ENCODE assay signal across 1 cellular context in the genomic region with DNA sequence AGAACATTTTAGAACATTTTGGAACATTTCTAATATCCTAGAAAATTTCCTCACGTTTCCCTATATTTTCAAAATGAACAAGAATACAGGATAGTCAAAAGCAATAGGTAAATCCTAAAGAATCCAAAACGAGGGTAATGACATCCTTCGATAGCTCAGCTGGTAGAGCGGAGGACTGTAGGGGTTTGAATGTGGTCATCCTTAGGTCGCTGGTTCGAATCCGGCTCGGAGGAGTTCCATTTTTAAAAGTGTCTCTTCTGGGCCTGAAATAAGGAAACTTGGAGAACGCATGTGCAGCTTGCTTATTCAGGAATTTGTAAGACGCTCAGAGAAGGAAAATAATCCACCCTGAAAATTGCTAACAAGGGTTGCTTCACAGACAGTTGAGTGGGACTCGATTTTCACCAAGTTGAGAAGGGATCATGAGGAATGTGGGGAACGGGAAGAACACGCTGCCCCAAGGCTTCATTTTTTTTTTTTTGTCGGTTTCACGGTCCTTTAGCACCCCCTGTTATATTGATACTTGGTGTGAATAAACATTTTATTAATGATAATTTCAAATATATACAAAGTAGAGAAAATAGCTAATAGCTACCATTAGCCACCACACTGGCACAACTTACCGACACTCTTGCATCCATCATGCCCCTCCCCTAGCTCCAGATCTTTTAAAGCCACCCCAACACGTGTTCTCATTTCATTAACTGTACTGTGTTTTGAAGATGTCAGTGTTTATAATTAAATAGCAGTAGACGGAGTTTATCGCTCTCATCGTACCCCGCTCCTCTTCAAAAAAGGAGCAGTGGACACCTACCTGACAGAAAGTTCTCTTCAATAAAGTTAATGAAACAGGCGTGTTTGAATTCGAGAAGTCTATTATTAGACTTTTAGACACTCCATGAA.
A peak's percentile ranks its signal among the peaks of the same experiment; 100 is the strongest.
TF ChIP-seq lines count a peak whose summit lies in the region.

No MANE protein-coding gene starts in this region.

TF ChIP-seq in K562, 482 proteins besides CTCF, POLR2A, EP300 and RAD21 (continued from another document and continues in another):
- TF ChIP-seq, protein P1, sequence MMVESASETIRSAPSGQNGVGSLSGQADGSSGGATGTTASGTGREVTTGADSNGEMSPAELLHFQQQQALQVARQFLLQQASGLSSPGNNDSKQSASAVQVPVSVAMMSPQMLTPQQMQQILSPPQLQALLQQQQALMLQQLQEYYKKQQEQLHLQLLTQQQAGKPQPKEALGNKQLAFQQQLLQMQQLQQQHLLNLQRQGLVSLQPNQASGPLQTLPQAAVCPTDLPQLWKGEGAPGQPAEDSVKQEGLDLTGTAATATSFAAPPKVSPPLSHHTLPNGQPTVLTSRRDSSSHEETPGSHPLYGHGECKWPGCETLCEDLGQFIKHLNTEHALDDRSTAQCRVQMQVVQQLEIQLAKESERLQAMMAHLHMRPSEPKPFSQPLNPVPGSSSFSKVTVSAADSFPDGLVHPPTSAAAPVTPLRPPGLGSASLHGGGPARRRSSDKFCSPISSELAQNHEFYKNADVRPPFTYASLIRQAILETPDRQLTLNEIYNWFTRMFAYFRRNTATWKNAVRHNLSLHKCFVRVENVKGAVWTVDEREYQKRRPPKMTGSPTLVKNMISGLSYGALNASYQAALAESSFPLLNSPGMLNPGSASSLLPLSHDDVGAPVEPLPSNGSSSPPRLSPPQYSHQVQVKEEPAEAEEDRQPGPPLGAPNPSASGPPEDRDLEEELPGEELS (CRISPR knock-in tag; IDR thresholded peaks at IDR 0.05; ENCODE audit: borderline replicate concordance) = no peak
- TF ChIP-seq ETS2 (tag; IDR thresholded peaks at IDR 0.05; ENCODE audit: borderline replicate concordance, poor library complexity, severe bottlenecking) = no peak
- TF ChIP-seq ZNF133 (CRISPR knock-in tag; IDR thresholded peaks at IDR 0.05) = no peak
- TF ChIP-seq ZNF282 (CRISPR knock-in tag; IDR thresholded peaks at IDR 0.05) = no peak
- no peak for TF ChIP-seq DDX20 (tag; IDR thresholded peaks at IDR 0.05; ENCODE audit: low read depth)
- no peak for TF ChIP-seq GMEB1 (CRISPR knock-in tag; IDR thresholded peaks at IDR 0.05)
- TF ChIP-seq ZNF75A (CRISPR knock-in tag; IDR thresholded peaks at IDR 0.05) = no peak
- TF ChIP-seq REST (CRISPR knock-in tag; IDR thresholded peaks at IDR 0.05; ENCODE audit: low read depth) = no peak
- peak; percentile 24 for TF ChIP-seq CEBPB (tag; IDR thresholded peaks at IDR 0.05)
- no peak for TF ChIP-seq TRIM25 (IDR thresholded peaks at IDR 0.05; ENCODE audit: borderline replicate concordance)
- TF ChIP-seq NR2C1 (IDR thresholded peaks at IDR 0.05) = no peak
- no peak for TF ChIP-seq NR2C1 (tag; IDR thresholded peaks at IDR 0.05)
- no peak for TF ChIP-seq ZNF695 (CRISPR knock-in tag; IDR thresholded peaks at IDR 0.05)
- no peak for TF ChIP-seq PCBP1 (IDR thresholded peaks at IDR 0.05; ENCODE audit: low read depth, low read length, poor library complexity, severe bottlenecking)
- TF ChIP-seq FOXP1 (CRISPR knock-in tag; IDR thresholded peaks at IDR 0.05) = no peak
- no peak for TF ChIP-seq WHSC1 (IDR thresholded peaks at IDR 0.05; ENCODE audit: low read length)
- no peak for TF ChIP-seq HEY1 (CRISPR knock-in tag; IDR thresholded peaks at IDR 0.05; ENCODE audit: borderline replicate concordance)
- TF ChIP-seq ZNF76 (CRISPR knock-in tag; IDR thresholded peaks at IDR 0.05; ENCODE audit: borderline replicate concordance) = no peak
- TF ChIP-seq RHOXF2B (CRISPR knock-in tag; conservative IDR thresholded peaks at IDR 0.05) = peak; percentile 82; the same call in 1 of the 2 replicates
- no peak for TF ChIP-seq ZNF408 (CRISPR knock-in tag; IDR thresholded peaks at IDR 0.05; ENCODE audit: low read depth)
- TF ChIP-seq PYGO2 (tag; IDR thresholded peaks at IDR 0.05) = no peak
- no peak for TF ChIP-seq ZBTB49 (CRISPR knock-in tag; IDR thresholded peaks at IDR 0.05; ENCODE audit: borderline replicate concordance)
- TF ChIP-seq KDM5B (IDR thresholded peaks at IDR 0.05; ENCODE audit: insufficient replicate concordance, low read depth, low read length) = no peak
- TF ChIP-seq ZBTB26 (CRISPR knock-in tag; IDR thresholded peaks at IDR 0.05) = no peak
- 0 out of 2 replicates have a peak, but pooled peaks have one; percentile 40 for TF ChIP-seq ZNF445 (CRISPR knock-in tag; IDR thresholded peaks at IDR 0.05; ENCODE audit: low read depth)
- TF ChIP-seq NBN (IDR thresholded peaks at IDR 0.05; ENCODE audit: low read depth) = peak; percentile 65; the same call in 1 of the 2 replicates
- TF ChIP-seq MIER1 (IDR thresholded peaks at IDR 0.05; ENCODE audit: low read depth) = no peak
- TF ChIP-seq PRPF4 (IDR thresholded peaks at IDR 0.05; ENCODE audit: insufficient read depth, low read depth, low read length, poor library complexity, severe bottlenecking) = no peak
- no peak for TF ChIP-seq SMAD1 (IDR thresholded peaks at IDR 0.05; ENCODE audit: low read depth, low read length, partially characterized antibody)
- TF ChIP-seq TAL1 (IDR thresholded peaks at IDR 0.05) = peak; percentile 23; the same call in 1 of the 2 replicates
- peak; percentile 21 for TF ChIP-seq NUFIP1 (IDR thresholded peaks at IDR 0.05; ENCODE audit: partially characterized antibody)
- no peak for TF ChIP-seq CCAR2 (IDR thresholded peaks at IDR 0.05; ENCODE audit: low read depth, low read length)
- no peak for TF ChIP-seq TCF3 (CRISPR knock-in tag; IDR thresholded peaks at IDR 0.05)
- TF ChIP-seq XRCC4 (IDR thresholded peaks at IDR 0.05; ENCODE audit: extremely low read depth, insufficient read depth, insufficient read length) = no peak
- TF ChIP-seq SMC3 (conservative IDR thresholded peaks at IDR 0.05; ENCODE audit: insufficient read depth, low read depth, low read length) = no peak
- 0 out of 2 replicates have a peak, but pooled peaks have one; percentile 15 for TF ChIP-seq HES1 (IDR thresholded peaks at IDR 0.05; ENCODE audit: low read depth)
- no peak for TF ChIP-seq CREB3 (tag; conservative IDR thresholded peaks at IDR 0.05; ENCODE audit: low read depth)
- TF ChIP-seq MAZ (CRISPR knock-in tag; conservative IDR thresholded peaks at IDR 0.05 in 1 of 2, IDR thresholded peaks at IDR 0.05 in 1 of 2) = 0 out of 4 replicates have a peak, but pooled peaks of 1 of the 2 experiments have one; percentile 38
- TF ChIP-seq, protein P2, sequence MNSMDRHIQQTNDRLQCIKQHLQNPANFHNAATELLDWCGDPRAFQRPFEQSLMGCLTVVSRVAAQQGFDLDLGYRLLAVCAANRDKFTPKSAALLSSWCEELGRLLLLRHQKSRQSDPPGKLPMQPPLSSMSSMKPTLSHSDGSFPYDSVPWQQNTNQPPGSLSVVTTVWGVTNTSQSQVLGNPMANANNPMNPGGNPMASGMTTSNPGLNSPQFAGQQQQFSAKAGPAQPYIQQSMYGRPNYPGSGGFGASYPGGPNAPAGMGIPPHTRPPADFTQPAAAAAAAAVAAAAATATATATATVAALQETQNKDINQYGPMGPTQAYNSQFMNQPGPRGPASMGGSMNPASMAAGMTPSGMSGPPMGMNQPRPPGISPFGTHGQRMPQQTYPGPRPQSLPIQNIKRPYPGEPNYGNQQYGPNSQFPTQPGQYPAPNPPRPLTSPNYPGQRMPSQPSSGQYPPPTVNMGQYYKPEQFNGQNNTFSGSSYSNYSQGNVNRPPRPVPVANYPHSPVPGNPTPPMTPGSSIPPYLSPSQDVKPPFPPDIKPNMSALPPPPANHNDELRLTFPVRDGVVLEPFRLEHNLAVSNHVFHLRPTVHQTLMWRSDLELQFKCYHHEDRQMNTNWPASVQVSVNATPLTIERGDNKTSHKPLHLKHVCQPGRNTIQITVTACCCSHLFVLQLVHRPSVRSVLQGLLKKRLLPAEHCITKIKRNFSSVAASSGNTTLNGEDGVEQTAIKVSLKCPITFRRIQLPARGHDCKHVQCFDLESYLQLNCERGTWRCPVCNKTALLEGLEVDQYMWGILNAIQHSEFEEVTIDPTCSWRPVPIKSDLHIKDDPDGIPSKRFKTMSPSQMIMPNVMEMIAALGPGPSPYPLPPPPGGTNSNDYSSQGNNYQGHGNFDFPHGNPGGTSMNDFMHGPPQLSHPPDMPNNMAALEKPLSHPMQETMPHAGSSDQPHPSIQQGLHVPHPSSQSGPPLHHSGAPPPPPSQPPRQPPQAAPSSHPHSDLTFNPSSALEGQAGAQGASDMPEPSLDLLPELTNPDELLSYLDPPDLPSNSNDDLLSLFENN (IDR thresholded peaks at IDR 0.05; ENCODE audit: low read depth in 2 of 2, low read length in 2 of 2) = no peak
